Comparison of ENCODE assay signal across 6 cellular contexts in the genomic region with DNA sequence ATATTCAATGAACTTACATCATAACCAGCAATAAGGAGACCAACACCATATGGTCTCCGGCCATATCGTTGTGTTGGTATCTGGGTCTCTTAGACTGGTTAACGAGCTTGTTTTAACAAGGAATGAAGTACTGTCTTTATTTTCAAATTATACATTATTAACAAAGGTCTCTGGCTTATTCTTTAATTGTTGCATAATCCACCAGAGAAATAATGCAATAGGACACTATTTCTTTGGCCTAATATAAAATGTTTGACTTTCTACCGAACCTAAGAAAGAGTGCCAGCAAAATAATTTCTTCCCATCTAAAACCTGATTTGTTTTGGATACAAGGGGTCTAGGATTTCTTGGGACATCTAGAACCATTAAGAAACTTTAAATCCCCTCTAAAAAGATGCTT.
"Had no signal": no experiment of that assay in that cellular context is flagged by ENCODE, and none has a peak within 500 bp of the region (broad histone marks: within the 10 kb centered on the region; RNA-seq: fewer than 3 reads in every experiment).

No MANE protein-coding gene starts in this region.

- FAIRE-seq: HTR-8/SVneo had no signal

- H3K9ac ChIP-seq: KMS-11 had no signal

- DNase-seq: Karpas-422, KBM-7, KG1 had no signal

- H3K27ac ChIP-seq: HL-60, KMS-11 had no signal

- H3K4me2 ChIP-seq: KMS-11 had no signal
